ENCODE assay signal across 27 cellular contexts in the genomic region with DNA sequence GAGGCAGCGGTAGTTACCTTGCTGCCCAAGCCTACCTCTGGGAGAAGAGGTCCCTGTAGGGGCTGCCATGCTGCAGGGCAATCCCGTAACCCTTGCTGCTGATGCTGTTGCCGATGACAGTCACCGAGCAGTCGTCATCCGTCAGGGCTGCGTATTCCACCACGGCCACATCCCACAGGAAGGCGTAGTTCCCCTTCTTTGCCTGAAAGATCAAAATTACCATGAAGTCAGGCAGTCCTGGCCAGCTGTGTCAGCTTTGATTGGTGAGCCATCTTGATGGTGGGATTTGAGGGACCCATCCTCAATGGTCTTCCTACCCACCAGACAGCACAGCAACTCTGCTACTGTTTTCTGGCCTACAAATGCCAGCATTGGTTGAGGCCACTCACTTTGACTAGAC.
"Had no signal": no experiment of that assay in that cellular context is flagged by ENCODE, and none has a peak within 500 bp of the region (broad histone marks: within the 10 kb centered on the region; RNA-seq: fewer than 3 reads in every experiment).

No MANE protein-coding gene starts in this region.

- H3K27ac ChIP-seq: ascending aorta, SJSA1 had no signal

- H3K36me3 ChIP-seq: ascending aorta, SJSA1 had no signal

- H3K27me3 ChIP-seq: ascending aorta, SJSA1 had no signal

- H3K9me3 ChIP-seq: ascending aorta, SJSA1, SK-N-SH had no signal

- H3K4me2 ChIP-seq: SK-N-SH had no signal

- H3K9ac ChIP-seq: SK-N-SH had no signal

- H3K36me3 Mint-ChIP-seq: activated naive CD4-positive, alpha-beta T cell treated with anti-CD3 and anti-CD28 coated beads, Interleukin-2, amount 50 U/mL, for 24 hours; activated naive CD8-positive, alpha-beta T cell treated with anti-CD3 and anti-CD28 coated beads, Interleukin-2, amount 10 ng/mL, durations not matched to agents 7 days and 5 days had no signal

- H3K27ac Mint-ChIP-seq: activated CD4-positive, alpha-beta T cell treated with anti-CD3 and anti-CD28 coated beads, Interleukin-2, amount 10 ng/mL, durations not matched to agents 24 days and 14 days; activated CD8-positive, alpha-beta T cell treated with anti-CD3 and anti-CD28 coated beads, Interleukin-2, amount 10 ng/mL, durations not matched to agents 7 days and 5 days; activated naive CD4-positive, alpha-beta T cell treated with anti-CD3 and anti-CD28 coated beads, Interleukin-2, amount 50 U/mL, for 24 hours; activated naive CD8-positive, alpha-beta T cell treated with anti-CD3 and anti-CD28 coated beads, Interleukin-2, amount 10 ng/mL, durations not matched to agents 7 days and 5 days; activated T-cell treated with anti-CD3 and anti-CD28 coated beads, Interleukin-2, amount 50 U/mL, for 24 hours; activated T-helper 2 cell treated with anti-CD3 and anti-CD28 coated beads, Interferon-gamma antibody, Interleukin-2, Interleukin-4, amounts not matched to agents 10 μg/mL and 5 μg/mL and 100 μg/mL, durations not matched to agents 14 hours and 24 hours and 36 hours; T-helper 1 cell treated with Interleukin-12 subunit alpha and Interleukin-12 subunit beta and Interleukin-4 antibody, amounts not matched to agents 30 μg/mL and 1 μg/mL, for 36 hours; T-helper 2 cell treated with Interferon-gamma antibody and Interleukin-4, amounts not matched to agents 5 μg/mL and 100 μg/mL, for 36 hours had no signal

- DNase-seq: activated CD4-positive, alpha-beta T cell treated with anti-CD3 and anti-CD28 coated beads, Interleukin-2, amount 10 ng/mL, durations not matched to agents 24 days and 14 days; activated CD4-positive, alpha-beta T cell treated with anti-CD3 and anti-CD28 coated beads, Interleukin-2, amount 50 U/mL, for 4 hours; activated CD8-positive, alpha-beta T cell treated with anti-CD3 and anti-CD28 coated beads, Interleukin-2, amount 10 ng/mL, durations not matched to agents 7 days and 5 days; activated gamma-delta T cell; activated naive CD4-positive, alpha-beta T cell treated with Interleukin-2 at 50 U/mL for 16 hours; activated naive CD8-positive, alpha-beta T cell treated with anti-CD3 and anti-CD28 coated beads, Interleukin-2, amount 10 ng/mL, durations not matched to agents 7 days and 5 days; activated T-cell treated with anti-CD3 and anti-CD28 coated beads, Interleukin-2, amount 50 U/mL, for 24 hours; amygdala; caudate nucleus; Karpas-422; KBM-7; NCI-H1048; NCI-H1105 treated with DMSO at 0.1 percent for 48 hours; NCI-H1436 treated with DMSO at 0.1 percent for 48 hours; NCI-H1694 treated with DMSO at 0.1 percent for 48 hours; NCI-H2029; NCI-H345; NCI-H524 treated with DMSO at 0.1 percent for 48 hours; RPMI8226; SHP77 treated with DMSO at 0.1 percent for 48 hours; SK-N-SH had no signal

- H3K9me3 Mint-ChIP-seq: activated CD4-positive, alpha-beta T cell treated with anti-CD3 and anti-CD28 coated beads, Interleukin-2, amount 10 ng/mL, durations not matched to agents 24 days and 14 days; activated naive CD4-positive, alpha-beta T cell treated with anti-CD3 and anti-CD28 coated beads, Interleukin-2, amount 50 U/mL, for 24 hours; activated naive CD8-positive, alpha-beta T cell treated with anti-CD3 and anti-CD28 coated beads, Interleukin-2, amount 10 ng/mL, durations not matched to agents 7 days and 5 days; activated T-cell treated with anti-CD3 and anti-CD28 coated beads, Interleukin-2, amount 50 U/mL, for 24 hours; activated T-helper 2 cell treated with anti-CD3 and anti-CD28 coated beads, Interferon-gamma antibody, Interleukin-2, Interleukin-4, amounts not matched to agents 10 μg/mL and 5 μg/mL and 100 μg/mL, durations not matched to agents 14 hours and 24 hours and 36 hours; T-helper 1 cell treated with Interleukin-12 subunit alpha and Interleukin-12 subunit beta and Interleukin-4 antibody, amounts not matched to agents 30 μg/mL and 1 μg/mL, for 36 hours; T-helper 2 cell treated with Interferon-gamma antibody and Interleukin-4, amounts not matched to agents 5 μg/mL and 100 μg/mL, for 36 hours had no signal

- H3K4me1 ChIP-seq: ascending aorta, SJSA1 had no signal

- H3K4me3 ChIP-seq: ascending aorta, SJSA1 had no signal

- H3K27me3 Mint-ChIP-seq: activated naive CD4-positive, alpha-beta T cell treated with anti-CD3 and anti-CD28 coated beads, Interleukin-2, amount 50 U/mL, for 24 hours; activated T-cell treated with anti-CD3 and anti-CD28 coated beads, Interleukin-2, amount 50 U/mL, for 24 hours had no signal

- H3K4me3 Mint-ChIP-seq: activated CD4-positive, alpha-beta T cell treated with anti-CD3 and anti-CD28 coated beads, Interleukin-2, amount 10 ng/mL, durations not matched to agents 24 days and 14 days; activated CD8-positive, alpha-beta T cell treated with anti-CD3 and anti-CD28 coated beads, Interleukin-2, amount 10 ng/mL, durations not matched to agents 7 days and 5 days; activated naive CD4-positive, alpha-beta T cell treated with anti-CD3 and anti-CD28 coated beads, Interleukin-2, amount 50 U/mL, for 24 hours; activated naive CD8-positive, alpha-beta T cell treated with anti-CD3 and anti-CD28 coated beads, Interleukin-2, amount 10 ng/mL, durations not matched to agents 7 days and 5 days; activated T-cell treated with anti-CD3 and anti-CD28 coated beads, Interleukin-2, amount 50 U/mL, for 24 hours; T-helper 1 cell treated with Interleukin-12 subunit alpha and Interleukin-12 subunit beta and Interleukin-4 antibody, amounts not matched to agents 30 μg/mL and 1 μg/mL, for 36 hours; T-helper 2 cell treated with Interferon-gamma antibody and Interleukin-4, amounts not matched to agents 5 μg/mL and 100 μg/mL, for 36 hours had no signal
